In the genomic region with DNA sequence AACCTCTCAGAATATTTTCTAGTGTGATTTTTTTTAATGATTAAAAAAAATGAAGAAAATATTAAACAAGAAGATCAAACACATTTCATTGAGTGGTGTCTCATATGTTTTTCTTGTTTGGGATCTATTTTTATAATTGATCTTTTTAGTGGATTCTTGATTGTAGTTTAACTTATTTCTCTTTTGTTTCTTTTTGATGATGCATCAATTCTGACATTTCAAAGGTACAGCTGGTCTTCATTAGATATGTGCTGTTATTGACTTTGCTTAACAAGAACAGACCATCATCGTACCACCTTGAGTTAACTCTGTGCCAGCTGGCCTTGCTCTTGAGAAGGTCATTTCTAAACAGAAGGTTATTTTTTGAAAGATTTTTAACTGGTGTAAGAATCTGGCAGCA, we compare ENCODE assay signal across 17 cellular contexts. TPM values are rescaled to one million over a fixed set of nuclear protein-coding genes. Genes with fewer than 3 reads are reported as not detected.
DNase-seq lines count a peak whose midpoint lies in the region; ATAC-seq, FAIRE-seq and TF ChIP-seq lines count a peak whose summit lies in the region.
"Had no signal": no experiment of that assay in that cellular context is flagged by ENCODE, and none has a peak within 500 bp of the region (broad histone marks: within the 10 kb centered on the region; RNA-seq: fewer than 3 reads in every experiment).

No MANE protein-coding gene starts in this region.

- 0 out of 2 replicates have a peak, but pooled peaks cover under 1% of the 10 kb centered on the region for H3K4me1 ChIP-seq in HepG2 (ENCODE audit: insufficient read depth, low read length)
- H3K4me1 ChIP-seq in right lobe of liver = no peaks in the 10 kb centered on the region

- TF ChIP-seq POLR2A in HepG2 (IDR thresholded peaks at IDR 0.05; ENCODE audit: insufficient read depth in 1 of 2, low read depth in 2 of 2, low read length in 2 of 2) (no peak), right lobe of liver (IDR thresholded peaks at IDR 0.05) (no peak), lower leg skin (IDR thresholded peaks at IDR 0.05) (no peak)

- H3K9me3 ChIP-seq in HepG2 (ENCODE audit: low read length) (no peaks in the 10 kb centered on the region), right lobe of liver (no peaks in the 10 kb centered on the region)

- TF ChIP-seq EP300 in HepG2 (IDR thresholded peaks at IDR 0.05; ENCODE audit: low read depth in 2 of 2, low read length in 2 of 2) (no peak), HepG2 (CRISPR knock-in tag; IDR thresholded peaks at IDR 0.05; ENCODE audit: borderline replicate concordance) (no peak)

- H3K4me3 ChIP-seq in HepG2 (replicated peaks in 1 of 3; ENCODE audit: insufficient read depth in 1 of 3, low read depth in 2 of 3, low read length in 3 of 3) (no peak overlapping the region), right lobe of liver (no peak overlapping the region), lower leg skin (ENCODE audit: low read depth, poor library complexity, severe bottlenecking) (no peak overlapping the region)

- H4K20me1 ChIP-seq in HepG2 (ENCODE audit: insufficient read depth, low read length) = no peaks in the 10 kb centered on the region

- no peaks in the 10 kb centered on the region for H3K27me3 ChIP-seq in HepG2 (ENCODE audit: control insufficient read depth in 1 of 2, insufficient read depth in 2 of 2, low read length in 2 of 2)
- no peaks in the 10 kb centered on the region for H3K27me3 ChIP-seq in right lobe of liver

- no peaks in the 10 kb centered on the region for H3K79me2 ChIP-seq in HepG2 (ENCODE audit: insufficient read depth, low read length)

- H3K27ac ChIP-seq in HepG2 (ENCODE audit: extremely low read length, insufficient read depth, low read length) = no peak overlapping the region
- H3K27ac ChIP-seq in right lobe of liver = no peak overlapping the region

- TF ChIP-seq CTCF in HepG2 (CRISPR knock-in tag; IDR thresholded peaks at IDR 0.05) (no peak), right lobe of liver (IDR thresholded peaks at IDR 0.05) (no peak), brain (conservative IDR thresholded peaks at IDR 0.05) (no peak), lower leg skin (IDR thresholded peaks at IDR 0.05) (no peak)

- no peak overlapping the region for H3K4me3 Mint-ChIP-seq in brain
- H3K4me3 Mint-ChIP-seq in stimulated activated memory B cell treated with anti-CD40 and anti-IgM and Interleukin-4, amounts not matched to agents 10 μg/mL and 1 μg/mL and 100 μg/mL, for 72 hours = no peak overlapping the region
- H3K4me3 Mint-ChIP-seq: B cell; CD4-positive, alpha-beta memory T cell; HFFc6; IgD-negative memory B cell had no signal

- POLR2A ChIA-PET in HepG2 (lab: Yijun Ruan, JAX) = no interaction called here

- no peaks in the 10 kb centered on the region for H3K27me3 Mint-ChIP-seq in brain
- no peaks in the 10 kb centered on the region for H3K27me3 Mint-ChIP-seq in stimulated activated memory B cell treated with anti-CD40 and anti-IgM and Interleukin-4, amounts not matched to agents 10 μg/mL and 1 μg/mL and 100 μg/mL, for 72 hours
- H3K27me3 Mint-ChIP-seq: B cell; CD4-positive, alpha-beta memory T cell; IgD-negative memory B cell had no signal

- in situ Hi-C loops in HepG2 (cut with HindIII; ENCODE audit: extremely low pct_ligation_motif_present, low pct_unique_long_range_greater_than_20kb) = no loop called here

- no peak overlapping the region for H2AFZ ChIP-seq in HepG2 (ENCODE audit: low read length)

- peaks cover 36% of the 10 kb centered on the region for H3K36me3 Mint-ChIP-seq in brain
- H3K36me3 Mint-ChIP-seq in stimulated activated memory B cell treated with anti-CD40 and anti-IgM and Interleukin-4, amounts not matched to agents 10 μg/mL and 1 μg/mL and 100 μg/mL, for 72 hours = peaks cover 10% of the 10 kb centered on the region

- peak overlapping the region in 3 of 5 experiments; percentile 28 to 65 (median 51) for H3K27ac Mint-ChIP-seq in brain
- no peak overlapping the region for H3K27ac Mint-ChIP-seq in stimulated activated memory B cell treated with anti-CD40 and anti-IgM and Interleukin-4, amounts not matched to agents 10 μg/mL and 1 μg/mL and 100 μg/mL, for 72 hours
- H3K27ac Mint-ChIP-seq: B cell, HFFc6, IgD-negative memory B cell had no signal

- H3K36me3 ChIP-seq in HepG2 (replicated peaks in 1 of 2; ENCODE audit: control insufficient read depth in 1 of 2, insufficient read depth in 2 of 2, low read length in 2 of 2) (no peaks in the 10 kb centered on the region), right lobe of liver (no peaks in the 10 kb centered on the region)

- DNase-seq in HepG2 (ENCODE audit: low spot score) (no peak), right lobe of liver (no peak), NCI-H2171 treated with DMSO at 0.1 percent for 48 hours (lab: John Stamatoyannopoulos, UW) (peak; percentile 72), CD1c-positive myeloid dendritic cell (ENCODE audit: extremely low spot score) (no peak), lower leg skin (ENCODE audit: low spot score in 2 of 2) (no peak)
- DNase-seq: C1 segment of cervical spinal cord; CD4-positive, alpha-beta memory T cell; DMS79; GDM1; HCEC 1CT; HFFc6 had no signal

- CTCF ChIA-PET in HepG2 (lab: Yijun Ruan, JAX; ENCODE audit: low intra/inter-chr PET ratio, low total read pairs) = no interaction called here

- H3K4me2 ChIP-seq in HepG2 (ENCODE audit: low read depth, low read length) = no peak overlapping the region

- FAIRE-seq in HepG2 (lab: Jason Lieb, UNC) = no peak
- FAIRE-seq: GM12892 had no signal

- 74% methylated on average over 1 of the region's 1 CpG for WGBS in HepG2 (ENCODE audit: low lambda C conversion rate)
- WGBS in right lobe of liver (ENCODE audit: insufficient coverage, low coverage, low lambda C conversion rate, missing lambda C conversion rate) = 50% methylated on average over 1 of the region's 1 CpG
- 67 to 91% methylated on average over 1 of the region's 1 CpG for WGBS in lower leg skin, 2 donors

- no peaks in the 10 kb centered on the region for H3K9me3 Mint-ChIP-seq in brain
- no peaks in the 10 kb centered on the region for H3K9me3 Mint-ChIP-seq in stimulated activated memory B cell treated with anti-CD40 and anti-IgM and Interleukin-4, amounts not matched to agents 10 μg/mL and 1 μg/mL and 100 μg/mL, for 72 hours
- H3K9me3 Mint-ChIP-seq: CD4-positive, alpha-beta memory T cell; HFFc6; IgD-negative memory B cell had no signal

- intact Hi-C loops in HepG2 (cut with micrococcal nuclease; ENCODE audit: unreplicated experiment) = no loop called here
- intact Hi-C loops in right lobe of liver (cut with DNase I) = no loop called here
- intact Hi-C loops in lower leg skin (cut with DNase I; ENCODE audit: low total_unique reads) = no loop called here

- no peak for TF ChIP-seq RAD21 in HepG2 (CRISPR knock-in tag; IDR thresholded peaks at IDR 0.05)

- BruUV-seq in HepG2 (replicated peaks; lab: Mats Ljungman, UMichigan) = no TSS peak

- ATAC-seq in HepG2 = no peak
- no peak for ATAC-seq in right lobe of liver
- ATAC-seq in stimulated activated memory B cell treated with anti-CD40 and anti-IgM and Interleukin-4, amounts not matched to agents 10 μg/mL and 1 μg/mL and 100 μg/mL, for 72 hours = no peak
- no peak for ATAC-seq in GM19397 (IDR thresholded peaks at IDR 0.05; ENCODE audit: unreplicated experiment)

- H3K4me1 Mint-ChIP-seq in brain = peaks cover 5% of the 10 kb centered on the region
- no peaks in the 10 kb centered on the region for H3K4me1 Mint-ChIP-seq in stimulated activated memory B cell treated with anti-CD40 and anti-IgM and Interleukin-4, amounts not matched to agents 10 μg/mL and 1 μg/mL and 100 μg/mL, for 72 hours
- H3K4me1 Mint-ChIP-seq: B cell; CD4-positive, alpha-beta memory T cell; IgD-negative memory B cell had no signal

- H3K9ac ChIP-seq in HepG2 (ENCODE audit: insufficient read depth, low read depth, low read length) = no peak overlapping the region

TF ChIP-seq in HepG2, 621 proteins besides CTCF, POLR2A, EP300 and RAD21:
- no peak for TF ChIP-seq ZNF792 (CRISPR knock-in tag; IDR thresholded peaks at IDR 0.05)
- peak; percentile 28; the same call in 1 of the 2 replicates for TF ChIP-seq MAFF (IDR thresholded peaks at IDR 0.05; ENCODE audit: low read depth, low read length)
- peak; percentile 27 to 44; a peak in 2 of 4 replicates for TF ChIP-seq MAFK (conservative IDR thresholded peaks at IDR 0.05 in 1 of 2, IDR thresholded peaks at IDR 0.05 in 1 of 2; ENCODE audit: low read length in 2 of 2)
TF ChIP-seq in HepG2: peak in this region for 2.

RNA-seq across cellular contexts. Expression of a gene that starts 45.8 kb away (rescaled TPM):
- total RNA-seq in HepG2 (2016; rRNA removed; fragmentation: Illumina TruSeq; extraction: Trizol) = 4.6 and 5.3 TPM in 2 replicates
- total RNA-seq in HepG2 (2016; cell fraction: cytosol; rRNA removed; fragmentation: Illumina TruSeq; extraction: Trizol; ENCODE audit: low read depth) = 9.9 and 11.4 TPM in 2 replicates
- total RNA-seq in HepG2 (2016; cell fraction: insoluble cytoplasmic fraction; rRNA removed; fragmentation: Illumina TruSeq; extraction: Trizol) = 4.6 and 5.5 TPM in 2 replicates
- 4.0 and 5.2 TPM in 2 replicates for total RNA-seq in HepG2 (2016; cell fraction: membrane; rRNA removed; fragmentation: Illumina TruSeq; extraction: Trizol)
- 7.1 and 8.1 TPM in 2 replicates for total RNA-seq in HepG2 (2016; cell fraction: nucleus; rRNA removed; fragmentation: Illumina TruSeq; extraction: Trizol)
- 4.7 and 6.6 TPM in 2 replicates for polyA plus RNA-seq in HepG2 (2011; rRNA removed)
- polyA plus RNA-seq in HepG2 (2011; cell fraction: cytosol; rRNA removed) = 2.0 and 2.4 TPM in 2 replicates
- polyA plus RNA-seq in HepG2 (2011; cell fraction: nucleus; rRNA removed) = 6.0 and 6.1 TPM in 2 replicates
- 4.3 and 6.2 TPM in 2 replicates for polyA plus RNA-seq in HepG2 (2012)
- polyA plus RNA-seq in HepG2 (2016; cell fraction: cytosol; fragmentation: Illumina TruSeq; extraction: Trizol; ENCODE audit: low read depth) = 0.24 and 0.28 TPM in 2 replicates
- 1.4 and 2.2 TPM in 2 replicates for polyA plus RNA-seq in HepG2 (2016; cell fraction: insoluble cytoplasmic fraction; fragmentation: Illumina TruSeq; extraction: Trizol; ENCODE audit: low read depth)
- 0.51 and 0.76 TPM in 2 replicates for polyA plus RNA-seq in HepG2 (2016; cell fraction: membrane; fragmentation: Illumina TruSeq; extraction: Trizol; ENCODE audit: low read depth)
- 2.9 and 3.8 TPM in 2 replicates for polyA plus RNA-seq in HepG2 (2016; cell fraction: nucleus; fragmentation: Illumina TruSeq; extraction: Trizol; ENCODE audit: insufficient read depth, low read depth)
- 6.9 and 9.3 TPM in 2 replicates for polyA minus RNA-seq in HepG2 (2011; rRNA and poly(A)+ RNA removed; ENCODE audit: low replicate concordance)
- 13.8 and 18.8 TPM in 2 replicates for polyA minus RNA-seq in HepG2 (2011; cell fraction: cytosol; rRNA and poly(A)+ RNA removed)
- polyA minus RNA-seq in HepG2 (2011; cell fraction: nucleus; rRNA and poly(A)+ RNA removed) = 42.7 and 45.4 TPM in 2 replicates
- 10 to 100 TPM; 15.1 to 29.3 (median 20.3) TPM for total RNA-seq in right lobe of liver
- polyA plus RNA-seq in brain (ENCODE audit: insufficient read depth, low read depth, low replicate concordance) = 1.6 TPM
- 10 to 100 TPM; 40.0 to 62.8 (median 52.0) TPM for total RNA-seq in lower leg skin
